28 cellular contexts compared by ENCODE assay signal in genomic region chr9:78320030-78320693, GRCh38.
"Had no signal": no experiment of that assay in that cellular context is flagged by ENCODE, and none has a peak within 500 bp of the region (broad histone marks: within the 10 kb centered on the region; RNA-seq: fewer than 3 reads in every experiment).

No MANE protein-coding gene starts in this region.

- H3K9me3 Mint-ChIP-seq: activated B cell treated with CpG ODN at 0.5 μM for 24 hours; activated CD8-positive, alpha-beta T cell treated with anti-CD3 and anti-CD28 coated beads for 36 hours; activated naive CD4-positive, alpha-beta T cell treated with anti-CD3 and anti-CD28 coated beads, Interleukin-2, amount 10 ng/mL, durations not matched to agents 7 days and 5 days; activated naive CD8-positive, alpha-beta T cell treated with anti-CD3 and anti-CD28 coated beads, Interleukin-2, amount 10 ng/mL, durations not matched to agents 7 days and 5 days; activated T-cell treated with anti-CD3 and anti-CD28 coated beads, Interleukin-2, amount 50 U/mL, for 24 hours; activated T-cell treated with anti-CD3 and anti-CD28 coated beads, Interleukin-2, amount 50 U/mL, for 72 hours; T-helper 2 cell treated with Interferon-gamma antibody and Interleukin-4, amounts not matched to agents 5 μg/mL and 100 μg/mL, for 36 hours had no signal

- H3K4me3 ChIP-seq: colonic mucosa, heart left ventricle had no signal

- H3K27ac ChIP-seq: brain microvascular endothelial cell, colonic mucosa, heart left ventricle, WERI-Rb-1 had no signal

- H3K36me3 ChIP-seq: colonic mucosa, heart left ventricle, WERI-Rb-1 had no signal

- H3K27ac Mint-ChIP-seq: activated B cell treated with CpG ODN at 0.5 μM for 24 hours; activated CD8-positive, alpha-beta T cell treated with anti-CD3 and anti-CD28 coated beads for 36 hours; activated naive CD4-positive, alpha-beta T cell treated with anti-CD3 and anti-CD28 coated beads, Interleukin-2, amount 10 ng/mL, durations not matched to agents 7 days and 5 days; activated naive CD8-positive, alpha-beta T cell treated with anti-CD3 and anti-CD28 coated beads, Interleukin-2, amount 10 ng/mL, durations not matched to agents 7 days and 5 days; activated T-cell treated with anti-CD3 and anti-CD28 coated beads, Interleukin-2, amount 50 U/mL, for 24 hours; activated T-cell treated with anti-CD3 and anti-CD28 coated beads, Interleukin-2, amount 50 U/mL, for 72 hours; T-helper 2 cell treated with Interferon-gamma antibody and Interleukin-4, amounts not matched to agents 5 μg/mL and 100 μg/mL, for 36 hours had no signal

- FAIRE-seq: astrocyte, frontal cortex had no signal

- H3K9me3 ChIP-seq: colonic mucosa, heart left ventricle had no signal

- H3K27me3 ChIP-seq: brain microvascular endothelial cell, colonic mucosa, heart left ventricle had no signal

- H3K4me3 Mint-ChIP-seq: activated B cell treated with CpG ODN at 0.5 μM for 24 hours; activated CD8-positive, alpha-beta T cell treated with anti-CD3 and anti-CD28 coated beads for 36 hours; activated naive CD4-positive, alpha-beta T cell treated with anti-CD3 and anti-CD28 coated beads, Interleukin-2, amount 10 ng/mL, durations not matched to agents 7 days and 5 days; activated naive CD8-positive, alpha-beta T cell treated with anti-CD3 and anti-CD28 coated beads, Interleukin-2, amount 10 ng/mL, durations not matched to agents 7 days and 5 days; activated T-cell treated with anti-CD3 and anti-CD28 coated beads, Interleukin-2, amount 50 U/mL, for 24 hours; activated T-cell treated with anti-CD3 and anti-CD28 coated beads, Interleukin-2, amount 50 U/mL, for 72 hours; T-helper 17 cell; T-helper 2 cell treated with Interferon-gamma antibody and Interleukin-4, amounts not matched to agents 5 μg/mL and 100 μg/mL, for 36 hours had no signal

- H3K4me1 ChIP-seq: colonic mucosa had no signal

- H3K4me1 Mint-ChIP-seq: activated B cell treated with CpG ODN at 0.5 μM for 24 hours, T-helper 17 cell had no signal

- ATAC-seq: activated CD4-positive, CD25-positive, alpha-beta regulatory T cell treated with anti-CD3 and anti-CD28 coated beads, Interleukin-2, amount 50 U/mL, for 24 hours; activated CD8-positive, alpha-beta T cell treated with anti-CD3 and anti-CD28 coated beads for 36 hours; activated naive CD4-positive, alpha-beta T cell treated with anti-CD3 and anti-CD28 coated beads, Interleukin-2, amount 50 U/mL, for 72 hours; activated T-cell treated with anti-CD3 and anti-CD28 coated beads, Interleukin-2, amount 50 U/mL, for 72 hours; esophagus mucosa; T-helper 17 cell had no signal

- H3K27me3 Mint-ChIP-seq: activated B cell treated with CpG ODN at 0.5 μM for 24 hours; activated CD8-positive, alpha-beta T cell treated with anti-CD3 and anti-CD28 coated beads for 36 hours; activated naive CD4-positive, alpha-beta T cell treated with anti-CD3 and anti-CD28 coated beads, Interleukin-2, amount 10 ng/mL, durations not matched to agents 7 days and 5 days; activated naive CD8-positive, alpha-beta T cell treated with anti-CD3 and anti-CD28 coated beads, Interleukin-2, amount 10 ng/mL, durations not matched to agents 7 days and 5 days; activated T-cell treated with anti-CD3 and anti-CD28 coated beads, Interleukin-2, amount 50 U/mL, for 24 hours; T-helper 17 cell had no signal

- DNase-seq: activated B cell treated with CpG ODN at 0.5 μM for 24 hours; activated CD4-positive, alpha-beta T cell treated with anti-CD3 and anti-CD28 coated beads for 48 hours; activated CD4-positive, alpha-beta T cell treated with anti-CD3 and anti-CD28 coated beads, Interleukin-2, amount 50 U/mL, for 1 hour; activated CD4-positive, alpha-beta T cell treated with anti-CD3 and anti-CD28 coated beads, Interleukin-2, amount 50 U/mL, for 48 hours; activated CD8-positive, alpha-beta memory T cell treated with anti-CD3 and anti-CD28 coated beads, Interleukin-2, amount 50 U/mL, for 48 hours; activated CD8-positive, alpha-beta T cell treated with anti-CD3 and anti-CD28 coated beads for 36 hours; activated gamma-delta T cell; activated naive CD4-positive, alpha-beta T cell; activated naive CD4-positive, alpha-beta T cell treated with anti-CD3 and anti-CD28 coated beads, Interleukin-2, amount 10 ng/mL, durations not matched to agents 7 days and 5 days; activated naive CD8-positive, alpha-beta T cell treated with anti-CD3 and anti-CD28 coated beads, Interleukin-2, amount 10 ng/mL, durations not matched to agents 7 days and 5 days; activated T-cell treated with anti-CD3 and anti-CD28 coated beads for 4 hours; activated T-cell treated with anti-CD3 and anti-CD28 coated beads, Interleukin-2, amount 50 U/mL, for 24 hours; activated T-cell treated with anti-CD3 and anti-CD28 coated beads, Interleukin-2, amount 50 U/mL, for 72 hours; amniotic stem cell; brain microvascular endothelial cell; colonic mucosa; effector CD8-positive, alpha-beta T cell; foreskin fibroblast; heart left ventricle; T-helper 17 cell; T1000; WERI-Rb-1 had no signal
